ENCODE assay signal across 26 cellular contexts in the genomic region with DNA sequence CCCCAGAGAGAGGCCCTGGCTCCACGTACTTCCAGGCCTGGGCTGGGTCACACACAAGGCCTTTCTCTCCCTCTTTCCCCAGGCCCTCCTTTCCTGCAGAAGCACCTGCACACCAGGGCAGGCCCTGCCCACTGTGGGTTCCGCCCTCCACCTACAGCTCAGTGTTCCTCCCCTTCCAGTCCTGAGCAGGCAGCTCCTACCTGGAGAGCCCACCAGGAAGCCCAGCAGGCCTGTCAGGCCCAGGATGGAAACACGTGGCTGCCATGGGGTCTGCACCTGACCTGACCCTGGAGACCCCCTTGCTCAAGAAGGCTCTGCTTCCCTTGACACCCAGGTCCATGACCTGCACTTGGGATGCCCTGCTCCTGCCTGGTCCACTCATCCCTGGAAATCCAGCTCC.
"Had no signal": no experiment of that assay in that cellular context is flagged by ENCODE, and none has a peak within 500 bp of the region (broad histone marks: within the 10 kb centered on the region; RNA-seq: fewer than 3 reads in every experiment).

No MANE protein-coding gene starts in this region.

- H3K36me3 Mint-ChIP-seq: activated naive CD4-positive, alpha-beta T cell treated with anti-CD3 and anti-CD28 coated beads, Interleukin-2, amount 50 U/mL, for 72 hours; brain had no signal

- H3K4me3 Mint-ChIP-seq: activated CD8-positive, alpha-beta T cell treated with anti-CD3 and anti-CD28 coated beads, Interleukin-2, amount 10 ng/mL, durations not matched to agents 7 days and 5 days; activated T-helper 1 cell treated with anti-CD3 and anti-CD28 coated beads, Interleukin-12 subunit alpha, Interleukin-12 subunit beta, Interleukin-2, Interleukin-4 antibody, amounts not matched to agents 30 ng/mL and 10 ng/mL and 1 ng/mL, durations not matched to agents 14 hours and 24 hours and 36 hours; brain had no signal

- H3K27ac Mint-ChIP-seq: activated CD8-positive, alpha-beta T cell treated with anti-CD3 and anti-CD28 coated beads, Interleukin-2, amount 10 ng/mL, durations not matched to agents 7 days and 5 days; activated T-helper 1 cell treated with anti-CD3 and anti-CD28 coated beads, Interleukin-12 subunit alpha, Interleukin-12 subunit beta, Interleukin-2, Interleukin-4 antibody, amounts not matched to agents 30 ng/mL and 10 ng/mL and 1 ng/mL, durations not matched to agents 14 hours and 24 hours and 36 hours; brain had no signal

- H3K27me3 ChIP-seq: Peyer's patch, SJSA1 had no signal

- DNase-seq: activated CD4-positive, alpha-beta T cell treated with anti-CD3 and anti-CD28 coated beads for 48 hours; activated CD4-positive, alpha-beta T cell treated with anti-CD3 and anti-CD28 coated beads, Interleukin-2, amount 50 U/mL, for 4 hours; activated CD4-positive, CD25-positive, alpha-beta regulatory T cell treated with anti-CD3 and anti-CD28 coated beads, Interleukin-2, amount 50 U/mL, for 72 hours; activated CD8-positive, alpha-beta T cell treated with anti-CD3 and anti-CD28 coated beads, Interleukin-2, amount 10 ng/mL, durations not matched to agents 7 days and 5 days; activated effector memory CD4-positive, alpha-beta T cell treated with anti-CD3 and anti-CD28 coated beads, Interleukin-2, amount 50 U/mL, for 16 hours; activated naive CD4-positive, alpha-beta T cell treated with Interleukin-2 at 50 U/mL for 16 hours; amygdala; Kasumi-1; KBM-7; NCI-H1048; NCI-H1417; NCI-H1930; NCI-H2107; NCI-H2171 treated with DMSO at 0.1 percent for 48 hours; NCI-H345; NCI-H510A treated with DMSO at 0.1 percent for 48 hours; Peyer's patch; SHP77; SW 1271 had no signal

- H3K9me3 ChIP-seq: Peyer's patch, SJSA1 had no signal

- H3K36me3 ChIP-seq: cardiac muscle cell, Peyer's patch, SJSA1 had no signal

- H3K4me3 ChIP-seq: cardiac muscle cell, Peyer's patch, SJSA1 had no signal

- ATAC-seq: activated CD8-positive, alpha-beta T cell treated with anti-CD3 and anti-CD28 coated beads, Interleukin-2, amount 10 ng/mL, durations not matched to agents 7 days and 5 days; activated naive CD4-positive, alpha-beta T cell treated with anti-CD3 and anti-CD28 coated beads, Interleukin-2, amount 50 U/mL, for 72 hours; SK-N-SH treated with all-trans-retinoic acid at 6 μM for 48 hours had no signal

- H3K27ac ChIP-seq: cardiac muscle cell, Peyer's patch, SJSA1 had no signal

- H3K4me1 Mint-ChIP-seq: brain had no signal

- H3K9me3 Mint-ChIP-seq: activated naive CD4-positive, alpha-beta T cell treated with anti-CD3 and anti-CD28 coated beads, Interleukin-2, amount 50 U/mL, for 72 hours; activated T-helper 1 cell treated with anti-CD3 and anti-CD28 coated beads, Interleukin-12 subunit alpha, Interleukin-12 subunit beta, Interleukin-2, Interleukin-4 antibody, amounts not matched to agents 30 ng/mL and 10 ng/mL and 1 ng/mL, durations not matched to agents 14 hours and 24 hours and 36 hours had no signal

- FAIRE-seq: astrocyte had no signal

- H3K4me1 ChIP-seq: Peyer's patch, SJSA1 had no signal
